ENCODE assay signal across 8 cellular contexts in the genomic region with DNA sequence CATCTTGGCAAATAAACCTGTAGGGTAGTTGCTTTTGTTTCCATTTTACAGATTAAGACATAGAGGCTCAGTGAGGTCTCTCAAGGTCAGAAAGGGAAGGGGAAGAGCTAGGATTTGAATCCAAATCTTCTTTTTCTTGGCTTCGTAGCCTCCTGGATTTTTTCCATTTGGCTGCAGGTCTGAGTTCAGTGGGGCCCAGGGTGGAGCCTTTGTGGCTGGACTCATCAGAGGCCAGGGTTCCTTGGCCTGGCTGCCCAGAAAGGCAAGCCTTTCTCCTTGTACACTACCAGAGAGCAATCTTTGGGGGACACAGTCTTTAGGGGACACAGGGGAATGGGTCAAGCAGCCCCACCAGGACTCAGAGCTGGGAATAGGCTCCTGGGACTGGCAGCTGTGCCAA. TPM values are rescaled to one million over a fixed set of nuclear protein-coding genes. Genes with fewer than 3 reads are reported as not detected.
DNase-seq lines count a peak whose midpoint lies in the region; ATAC-seq and TF ChIP-seq lines count a peak whose summit lies in the region.

No MANE protein-coding gene starts in this region.

- no peak overlapping the region for H3K27ac Mint-ChIP-seq in endodermal cell

- no peak for ATAC-seq in GM21619 (IDR thresholded peaks at IDR 0.05; ENCODE audit: unreplicated experiment)

- H3K9me3 ChIP-seq in Loucy (ENCODE audit: insufficient read depth, low read depth, low read length), result no peaks in the 10 kb centered on the region
- no peaks in the 10 kb centered on the region for H3K9me3 ChIP-seq in endodermal cell (ENCODE audit: control insufficient read depth, low read length)
- H3K9me3 ChIP-seq in osteoblast (ENCODE audit: low read depth, low read length), result no peaks in the 10 kb centered on the region

- H3K4me1 Mint-ChIP-seq in endodermal cell, result peaks cover 42% of the 10 kb centered on the region

- no peaks in the 10 kb centered on the region for H3K9me2 ChIP-seq in Loucy (replicated peaks; ENCODE audit: low read depth, low read length)

- H2AFZ ChIP-seq in Loucy (ENCODE audit: low read length) (no peak overlapping the region), osteoblast (ENCODE audit: low read length) (no peak overlapping the region)

- peaks cover 61% of the 10 kb centered on the region for H3K4me1 ChIP-seq in Loucy (ENCODE audit: insufficient read depth, low read length, poor library complexity, severe bottlenecking)
- H3K4me1 ChIP-seq in endodermal cell (ENCODE audit: control insufficient read depth, insufficient read depth, low read length), result peaks cover 11% of the 10 kb centered on the region
- peaks cover 59% of the 10 kb centered on the region for H3K4me1 ChIP-seq in osteoblast (ENCODE audit: insufficient read depth, low read length)

- no peak overlapping the region for H3K4me3 Mint-ChIP-seq in endodermal cell

- peak; percentile 21 for DNase-seq in endodermal cell
- no peak for DNase-seq in osteoblast (ENCODE audit: insufficient read length, low spot score, missing footprints)
- DNase-seq in COLO829 (ENCODE audit: low spot score), result no peak
- DNase-seq in D341Med (ENCODE audit: low spot score), result no peak
- DNase-seq in superior temporal gyrus (ENCODE audit: extremely low spot score), result no peak

- TF ChIP-seq CTCF in 22Rv1 (IDR thresholded peaks at IDR 0.05), result no peak
- TF ChIP-seq CTCF in Loucy (conservative IDR thresholded peaks at IDR 0.05; ENCODE audit: low read length), result no peak
- no peak for TF ChIP-seq CTCF in endodermal cell (conservative IDR thresholded peaks at IDR 0.05)
- TF ChIP-seq CTCF in osteoblast (IDR thresholded peaks at IDR 0.05; ENCODE audit: extremely low read depth, low read depth, low read length), result no peak

- H3K9me3 Mint-ChIP-seq in endodermal cell, result no peaks in the 10 kb centered on the region

- H3K79me2 ChIP-seq in Loucy (ENCODE audit: insufficient read depth, low read length) (no peaks in the 10 kb centered on the region), osteoblast (ENCODE audit: insufficient read depth, low read length) (no peaks in the 10 kb centered on the region)

- H3F3A ChIP-seq in Loucy (ENCODE audit: low read depth), result peaks cover 4% of the 10 kb centered on the region; the same call in 1 of the 2 replicates

- H4K20me1 ChIP-seq in Loucy (ENCODE audit: insufficient read depth, low read length, poor library complexity, severe bottlenecking), result no peaks in the 10 kb centered on the region
- H4K20me1 ChIP-seq in osteoblast (ENCODE audit: insufficient read depth, low read length), result no peaks in the 10 kb centered on the region

- no peak overlapping the region for H3K4me3 ChIP-seq in Loucy (ENCODE audit: low read length, poor library complexity, severe bottlenecking)
- no peak overlapping the region for H3K4me3 ChIP-seq in endodermal cell (ENCODE audit: low read length)
- no peak overlapping the region for H3K4me3 ChIP-seq in osteoblast (ENCODE audit: insufficient read depth, low read length)

- H3K36me3 Mint-ChIP-seq in endodermal cell (ENCODE audit: low read depth), result no peaks in the 10 kb centered on the region

- H3K27me3 ChIP-seq in Loucy (ENCODE audit: insufficient read depth, low read length, poor library complexity, severe bottlenecking), result no peaks in the 10 kb centered on the region
- no peaks in the 10 kb centered on the region for H3K27me3 ChIP-seq in endodermal cell (ENCODE audit: control insufficient read depth, insufficient read depth, low read length, poor library complexity, severe bottlenecking)
- no peaks in the 10 kb centered on the region for H3K27me3 ChIP-seq in osteoblast (ENCODE audit: insufficient read depth, low read length)

- H3K4me2 ChIP-seq in Loucy (ENCODE audit: low read depth, low read length, poor library complexity, severe bottlenecking) (peak overlapping the region; percentile 76), osteoblast (ENCODE audit: insufficient read depth, low read length) (peak overlapping the region; percentile 43)

- WGBS in endodermal cell (ENCODE audit: insufficient coverage in 1 of 2, insufficient read length in 1 of 2), 2 experiments, result 84 to 100% methylated on average over 1 of the region's 1 CpG

- H3K36me3 ChIP-seq in Loucy (ENCODE audit: insufficient read depth, low read length) (no peaks in the 10 kb centered on the region), endodermal cell (ENCODE audit: control insufficient read depth, insufficient read depth, low read length) (no peaks in the 10 kb centered on the region), osteoblast (ENCODE audit: insufficient read depth, low read length) (no peaks in the 10 kb centered on the region)

- H3K9ac ChIP-seq in Loucy (ENCODE audit: low read depth, low read length, poor library complexity, severe bottlenecking) (peak overlapping the region; percentile 70), endodermal cell (ENCODE audit: extremely low read depth, low read length, poor library complexity, severe bottlenecking) (no peak overlapping the region)

- H3K27me3 Mint-ChIP-seq in endodermal cell (ENCODE audit: insufficient read depth), result peaks cover 11% of the 10 kb centered on the region

- H3K27ac ChIP-seq in 22Rv1 (peak overlapping the region; percentile 66; the same call in 1 of the 2 replicates), endodermal cell (ENCODE audit: low read depth, low read length) (no peak overlapping the region), osteoblast (ENCODE audit: low read depth, low read length) (peak overlapping the region; percentile 86)

RNA-seq across cellular contexts. Expression of a gene that starts 10.5 kb away (rescaled TPM):
- total RNA-seq in endodermal cell, result 1 to 10 TPM; 3.6 to 8.2 TPM
- 3.1 TPM for polyA plus RNA-seq in endodermal cell (2013, experiment 1 of 2)
- polyA plus RNA-seq in endodermal cell (2013, experiment 2 of 2), result 2.6 TPM
- total RNA-seq in osteoblast, result 0.88 and 1.8 TPM in 2 replicates
